In the genomic region with DNA sequence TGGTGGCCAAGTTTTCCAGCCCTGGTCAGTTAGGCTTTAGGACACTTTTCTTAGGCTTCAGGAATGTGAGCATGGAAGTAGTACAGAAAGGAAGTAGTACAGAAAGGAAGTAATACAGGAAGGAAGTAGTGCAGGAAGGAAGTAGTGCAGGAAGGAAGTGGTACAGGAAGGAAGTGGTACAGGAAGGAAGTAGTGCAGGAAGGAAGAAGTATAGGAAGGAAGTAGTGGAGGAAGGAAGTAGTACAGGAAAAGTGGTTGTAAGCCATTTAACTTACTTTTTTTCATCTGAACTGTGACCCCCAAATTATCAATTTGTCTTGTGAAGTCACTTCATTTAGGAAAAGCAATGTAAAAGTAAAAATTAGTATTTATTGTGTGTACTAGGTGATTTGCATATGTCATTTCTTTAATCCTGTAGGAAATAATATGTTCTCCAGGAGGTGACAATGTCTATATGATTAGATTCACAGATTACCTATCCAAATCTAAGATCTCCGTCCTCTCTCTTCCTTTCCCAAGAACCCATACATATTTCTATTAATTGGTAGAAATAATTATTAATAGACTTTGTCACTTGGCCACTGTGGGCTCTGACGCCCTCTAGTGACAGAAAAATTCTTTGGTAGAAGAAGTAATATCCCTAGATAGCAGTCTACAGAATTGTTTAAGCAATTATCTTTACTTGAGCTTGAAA, we compare ENCODE assay signal across 1 cellular context.
TF ChIP-seq lines count a peak whose summit lies in the region.

No MANE protein-coding gene starts in this region.

TF ChIP-seq in GM12878, 131 proteins besides CTCF, POLR2A, EP300 and RAD21 (continued from another document):
- TF ChIP-seq SPI1 (IDR thresholded peaks at IDR 0.05; ENCODE audit: borderline replicate concordance, insufficient read depth, low read depth, low read length) (peak; percentile 43; the same call in 1 of the 2 replicates), NR2F1 (conservative IDR thresholded peaks at IDR 0.05) (no peak), CHD2 (IDR thresholded peaks at IDR 0.05; ENCODE audit: borderline replicate concordance, low read depth, low read length) (no peak), YBX1 (IDR thresholded peaks at IDR 0.05) (peak; percentile 80; the same call in 1 of the 2 replicates), IKZF2 (IDR thresholded peaks at IDR 0.05) (peak; percentile 14 to 41; a peak in 1 of 4 replicates), ETV6 (conservative IDR thresholded peaks at IDR 0.05 in 1 of 2, IDR thresholded peaks at IDR 0.05 in 1 of 2; ENCODE audit: borderline replicate concordance in 1 of 2, low read depth in 1 of 2) (peak; percentile 97 to 100), ZNF217 (IDR thresholded peaks at IDR 0.05) (no peak), HDGF (IDR thresholded peaks at IDR 0.05) (no peak), FOXM1 (IDR thresholded peaks at IDR 0.05; ENCODE audit: low read depth, low read length) (0 out of 2 replicates have a peak, but pooled peaks have one; percentile 10), ZBED1 (IDR thresholded peaks at IDR 0.05; ENCODE audit: borderline replicate concordance) (no peak), MYC (IDR thresholded peaks at IDR 0.05; ENCODE audit: insufficient read depth, insufficient read length, insufficient replicate concordance, low read length, severe bottlenecking) (no peak), EGR1 (IDR thresholded peaks at IDR 0.05; ENCODE audit: borderline replicate concordance in 1 of 2, low read depth in 2 of 2, low read length in 2 of 2) (peak in 1 of 2 experiments; percentile 73; a peak in 1 of 3 replicates), ZZZ3 (IDR thresholded peaks at IDR 0.05; ENCODE audit: control insufficient read depth, insufficient read length, low read depth) (no peak), NBN (IDR thresholded peaks at IDR 0.05) (0 out of 2 replicates have a peak, but pooled peaks have one; percentile 15)
- TF ChIP-seq, protein P1, sequence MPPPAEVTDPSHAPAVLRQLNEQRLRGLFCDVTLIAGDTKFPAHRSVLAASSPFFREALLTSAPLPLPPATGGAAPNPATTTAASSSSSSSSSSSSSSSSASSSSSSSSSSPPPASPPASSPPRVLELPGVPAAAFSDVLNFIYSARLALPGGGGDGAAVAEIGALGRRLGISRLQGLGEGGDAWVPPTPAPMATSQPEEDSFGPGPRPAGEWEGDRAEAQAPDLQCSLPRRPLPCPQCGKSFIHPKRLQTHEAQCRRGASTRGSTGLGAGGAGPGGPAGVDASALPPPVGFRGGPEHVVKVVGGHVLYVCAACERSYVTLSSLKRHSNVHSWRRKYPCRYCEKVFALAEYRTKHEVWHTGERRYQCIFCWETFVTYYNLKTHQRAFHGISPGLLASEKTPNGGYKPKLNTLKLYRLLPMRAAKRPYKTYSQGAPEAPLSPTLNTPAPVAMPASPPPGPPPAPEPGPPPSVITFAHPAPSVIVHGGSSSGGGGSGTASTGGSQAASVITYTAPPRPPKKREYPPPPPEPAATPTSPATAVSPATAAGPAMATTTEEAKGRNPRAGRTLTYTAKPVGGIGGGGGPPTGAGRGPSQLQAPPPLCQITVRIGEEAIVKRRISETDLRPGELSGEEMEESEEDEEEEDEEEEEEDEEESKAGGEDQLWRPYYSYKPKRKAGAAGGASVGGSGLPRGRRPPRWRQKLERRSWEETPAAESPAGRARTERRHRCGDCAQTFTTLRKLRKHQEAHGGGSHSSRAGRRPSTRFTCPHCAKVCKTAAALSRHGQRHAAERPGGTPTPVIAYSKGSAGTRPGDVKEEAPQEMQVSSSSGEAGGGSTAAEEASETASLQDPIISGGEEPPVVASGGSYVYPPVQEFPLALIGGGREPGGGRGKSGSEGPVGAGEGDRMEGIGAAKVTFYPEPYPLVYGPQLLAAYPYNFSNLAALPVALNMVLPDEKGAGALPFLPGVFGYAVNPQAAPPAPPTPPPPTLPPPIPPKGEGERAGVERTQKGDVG (CRISPR knock-in tag; IDR thresholded peaks at IDR 0.05), result no peak
- TF ChIP-seq, protein P2, sequence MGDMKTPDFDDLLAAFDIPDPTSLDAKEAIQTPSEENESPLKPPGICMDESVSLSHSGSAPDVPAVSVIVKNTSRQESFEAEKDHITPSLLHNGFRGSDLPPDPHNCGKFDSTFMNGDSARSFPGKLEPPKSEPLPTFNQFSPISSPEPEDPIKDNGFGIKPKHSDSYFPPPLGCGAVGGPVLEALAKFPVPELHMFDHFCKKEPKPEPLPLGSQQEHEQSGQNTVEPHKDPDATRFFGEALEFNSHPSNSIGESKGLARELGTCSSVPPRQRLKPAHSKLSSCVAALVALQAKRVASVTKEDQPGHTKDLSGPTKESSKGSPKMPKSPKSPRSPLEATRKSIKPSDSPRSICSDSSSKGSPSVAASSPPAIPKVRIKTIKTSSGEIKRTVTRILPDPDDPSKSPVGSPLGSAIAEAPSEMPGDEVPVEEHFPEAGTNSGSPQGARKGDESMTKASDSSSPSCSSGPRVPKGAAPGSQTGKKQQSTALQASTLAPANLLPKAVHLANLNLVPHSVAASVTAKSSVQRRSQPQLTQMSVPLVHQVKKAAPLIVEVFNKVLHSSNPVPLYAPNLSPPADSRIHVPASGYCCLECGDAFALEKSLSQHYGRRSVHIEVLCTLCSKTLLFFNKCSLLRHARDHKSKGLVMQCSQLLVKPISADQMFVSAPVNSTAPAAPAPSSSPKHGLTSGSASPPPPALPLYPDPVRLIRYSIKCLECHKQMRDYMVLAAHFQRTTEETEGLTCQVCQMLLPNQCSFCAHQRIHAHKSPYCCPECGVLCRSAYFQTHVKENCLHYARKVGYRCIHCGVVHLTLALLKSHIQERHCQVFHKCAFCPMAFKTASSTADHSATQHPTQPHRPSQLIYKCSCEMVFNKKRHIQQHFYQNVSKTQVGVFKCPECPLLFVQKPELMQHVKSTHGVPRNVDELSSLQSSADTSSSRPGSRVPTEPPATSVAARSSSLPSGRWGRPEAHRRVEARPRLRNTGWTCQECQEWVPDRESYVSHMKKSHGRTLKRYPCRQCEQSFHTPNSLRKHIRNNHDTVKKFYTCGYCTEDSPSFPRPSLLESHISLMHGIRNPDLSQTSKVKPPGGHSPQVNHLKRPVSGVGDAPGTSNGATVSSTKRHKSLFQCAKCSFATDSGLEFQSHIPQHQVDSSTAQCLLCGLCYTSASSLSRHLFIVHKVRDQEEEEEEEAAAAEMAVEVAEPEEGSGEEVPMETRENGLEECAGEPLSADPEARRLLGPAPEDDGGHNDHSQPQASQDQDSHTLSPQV (IDR thresholded peaks at IDR 0.05), result peak; percentile 56; the same call in 1 of the 2 replicates
- TF ChIP-seq, protein P3, sequence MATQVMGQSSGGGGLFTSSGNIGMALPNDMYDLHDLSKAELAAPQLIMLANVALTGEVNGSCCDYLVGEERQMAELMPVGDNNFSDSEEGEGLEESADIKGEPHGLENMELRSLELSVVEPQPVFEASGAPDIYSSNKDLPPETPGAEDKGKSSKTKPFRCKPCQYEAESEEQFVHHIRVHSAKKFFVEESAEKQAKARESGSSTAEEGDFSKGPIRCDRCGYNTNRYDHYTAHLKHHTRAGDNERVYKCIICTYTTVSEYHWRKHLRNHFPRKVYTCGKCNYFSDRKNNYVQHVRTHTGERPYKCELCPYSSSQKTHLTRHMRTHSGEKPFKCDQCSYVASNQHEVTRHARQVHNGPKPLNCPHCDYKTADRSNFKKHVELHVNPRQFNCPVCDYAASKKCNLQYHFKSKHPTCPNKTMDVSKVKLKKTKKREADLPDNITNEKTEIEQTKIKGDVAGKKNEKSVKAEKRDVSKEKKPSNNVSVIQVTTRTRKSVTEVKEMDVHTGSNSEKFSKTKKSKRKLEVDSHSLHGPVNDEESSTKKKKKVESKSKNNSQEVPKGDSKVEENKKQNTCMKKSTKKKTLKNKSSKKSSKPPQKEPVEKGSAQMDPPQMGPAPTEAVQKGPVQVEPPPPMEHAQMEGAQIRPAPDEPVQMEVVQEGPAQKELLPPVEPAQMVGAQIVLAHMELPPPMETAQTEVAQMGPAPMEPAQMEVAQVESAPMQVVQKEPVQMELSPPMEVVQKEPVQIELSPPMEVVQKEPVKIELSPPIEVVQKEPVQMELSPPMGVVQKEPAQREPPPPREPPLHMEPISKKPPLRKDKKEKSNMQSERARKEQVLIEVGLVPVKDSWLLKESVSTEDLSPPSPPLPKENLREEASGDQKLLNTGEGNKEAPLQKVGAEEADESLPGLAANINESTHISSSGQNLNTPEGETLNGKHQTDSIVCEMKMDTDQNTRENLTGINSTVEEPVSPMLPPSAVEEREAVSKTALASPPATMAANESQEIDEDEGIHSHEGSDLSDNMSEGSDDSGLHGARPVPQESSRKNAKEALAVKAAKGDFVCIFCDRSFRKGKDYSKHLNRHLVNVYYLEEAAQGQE (IDR thresholded peaks at IDR 0.05; ENCODE audit: low read depth, low read length), result no peak
- TF ChIP-seq, protein P4, sequence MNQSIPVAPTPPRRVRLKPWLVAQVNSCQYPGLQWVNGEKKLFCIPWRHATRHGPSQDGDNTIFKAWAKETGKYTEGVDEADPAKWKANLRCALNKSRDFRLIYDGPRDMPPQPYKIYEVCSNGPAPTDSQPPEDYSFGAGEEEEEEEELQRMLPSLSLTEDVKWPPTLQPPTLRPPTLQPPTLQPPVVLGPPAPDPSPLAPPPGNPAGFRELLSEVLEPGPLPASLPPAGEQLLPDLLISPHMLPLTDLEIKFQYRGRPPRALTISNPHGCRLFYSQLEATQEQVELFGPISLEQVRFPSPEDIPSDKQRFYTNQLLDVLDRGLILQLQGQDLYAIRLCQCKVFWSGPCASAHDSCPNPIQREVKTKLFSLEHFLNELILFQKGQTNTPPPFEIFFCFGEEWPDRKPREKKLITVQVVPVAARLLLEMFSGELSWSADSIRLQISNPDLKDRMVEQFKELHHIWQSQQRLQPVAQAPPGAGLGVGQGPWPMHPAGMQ (IDR thresholded peaks at IDR 0.05; ENCODE audit: borderline replicate concordance), result no peak
- TF ChIP-seq, protein P5, sequence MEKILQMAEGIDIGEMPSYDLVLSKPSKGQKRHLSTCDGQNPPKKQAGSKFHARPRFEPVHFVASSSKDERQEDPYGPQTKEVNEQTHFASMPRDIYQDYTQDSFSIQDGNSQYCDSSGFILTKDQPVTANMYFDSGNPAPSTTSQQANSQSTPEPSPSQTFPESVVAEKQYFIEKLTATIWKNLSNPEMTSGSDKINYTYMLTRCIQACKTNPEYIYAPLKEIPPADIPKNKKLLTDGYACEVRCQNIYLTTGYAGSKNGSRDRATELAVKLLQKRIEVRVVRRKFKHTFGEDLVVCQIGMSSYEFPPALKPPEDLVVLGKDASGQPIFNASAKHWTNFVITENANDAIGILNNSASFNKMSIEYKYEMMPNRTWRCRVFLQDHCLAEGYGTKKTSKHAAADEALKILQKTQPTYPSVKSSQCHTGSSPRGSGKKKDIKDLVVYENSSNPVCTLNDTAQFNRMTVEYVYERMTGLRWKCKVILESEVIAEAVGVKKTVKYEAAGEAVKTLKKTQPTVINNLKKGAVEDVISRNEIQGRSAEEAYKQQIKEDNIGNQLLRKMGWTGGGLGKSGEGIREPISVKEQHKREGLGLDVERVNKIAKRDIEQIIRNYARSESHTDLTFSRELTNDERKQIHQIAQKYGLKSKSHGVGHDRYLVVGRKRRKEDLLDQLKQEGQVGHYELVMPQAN (conservative IDR thresholded peaks at IDR 0.05), result no peak
- TF ChIP-seq, protein P6, sequence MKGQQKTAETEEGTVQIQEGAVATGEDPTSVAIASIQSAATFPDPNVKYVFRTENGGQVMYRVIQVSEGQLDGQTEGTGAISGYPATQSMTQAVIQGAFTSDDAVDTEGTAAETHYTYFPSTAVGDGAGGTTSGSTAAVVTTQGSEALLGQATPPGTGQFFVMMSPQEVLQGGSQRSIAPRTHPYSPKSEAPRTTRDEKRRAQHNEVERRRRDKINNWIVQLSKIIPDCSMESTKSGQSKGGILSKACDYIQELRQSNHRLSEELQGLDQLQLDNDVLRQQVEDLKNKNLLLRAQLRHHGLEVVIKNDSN (IDR thresholded peaks at IDR 0.05; ENCODE audit: borderline replicate concordance, extremely low read length, insufficient read depth, low read depth, low read length), result no peak
- TF ChIP-seq, protein P7, sequence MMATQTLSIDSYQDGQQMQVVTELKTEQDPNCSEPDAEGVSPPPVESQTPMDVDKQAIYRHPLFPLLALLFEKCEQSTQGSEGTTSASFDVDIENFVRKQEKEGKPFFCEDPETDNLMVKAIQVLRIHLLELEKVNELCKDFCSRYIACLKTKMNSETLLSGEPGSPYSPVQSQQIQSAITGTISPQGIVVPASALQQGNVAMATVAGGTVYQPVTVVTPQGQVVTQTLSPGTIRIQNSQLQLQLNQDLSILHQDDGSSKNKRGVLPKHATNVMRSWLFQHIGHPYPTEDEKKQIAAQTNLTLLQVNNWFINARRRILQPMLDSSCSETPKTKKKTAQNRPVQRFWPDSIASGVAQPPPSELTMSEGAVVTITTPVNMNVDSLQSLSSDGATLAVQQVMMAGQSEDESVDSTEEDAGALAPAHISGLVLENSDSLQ (IDR thresholded peaks at IDR 0.05), result 0 out of 2 replicates have a peak, but pooled peaks have one; percentile 25
